ENCODE assay signal across 8 cellular contexts in genomic region chr12:30822385-30823139, GRCh38.
A peak's percentile ranks its signal among the peaks of the same experiment; 100 is the strongest.
DNase-seq lines count a peak whose midpoint lies in the region; ATAC-seq and TF ChIP-seq lines count a peak whose summit lies in the region.

No MANE protein-coding gene starts in this region.

- CTCF ChIA-PET in IMR-90 (lab: Yijun Ruan, JAX), result interaction anchor here (0.6 kb wide), 1 partner anchor 223 kb away, joined by 3 read pairs; no protein-coding TSS in a partner anchor

- peaks cover 5% of the 10 kb centered on the region for H3K4me1 ChIP-seq in ACC112 (ENCODE audit: control insufficient read depth, insufficient read depth, low read length, unreplicated experiment)
- H3K4me1 ChIP-seq in IMR-90 (ENCODE audit: control insufficient read depth, insufficient read depth, low read length), result peaks cover 3% of the 10 kb centered on the region; the same call in 1 of the 2 replicates
- peaks cover 11 to 18% (median 17%) of the 10 kb centered on the region in 4 donors for H3K4me1 ChIP-seq in esophagus muscularis mucosa
- H3K4me1 ChIP-seq in mononuclear cell (ENCODE audit: insufficient read depth, low read length), result peaks cover 18% of the 10 kb centered on the region

- dilution Hi-C loops in IMR-90 (cut with HindIII; ENCODE audit: low sequenced_read_pairs, unreplicated experiment), result no loop called here

- no peak overlapping the region for H2BK15ac ChIP-seq in IMR-90 (ENCODE audit: low read depth, low read length)

- H2BK5ac ChIP-seq in IMR-90 (ENCODE audit: low read depth, low read length, poor library complexity, severe bottlenecking), result no peak overlapping the region

- TF ChIP-seq RAD21 in IMR-90 (IDR thresholded peaks at IDR 0.05; ENCODE audit: low read length), result no peak

- 0 out of 2 replicates have a peak overlapping the region, but pooled peaks have one; percentile 9 for H3K9ac ChIP-seq in IMR-90 (ENCODE audit: low read depth, low read length)

- no peak overlapping the region; the same call in 1 of the 2 replicates for H4K5ac ChIP-seq in IMR-90 (ENCODE audit: low read depth, low read length)

- peaks cover 3% of the 10 kb centered on the region; the same call in 1 of the 2 replicates for H3K9me1 ChIP-seq in IMR-90 (ENCODE audit: insufficient read depth, low read length)

- H4K8ac ChIP-seq in IMR-90 (ENCODE audit: low read depth in 2 of 2, low read length in 2 of 2), result peak overlapping the region in 1 of 2 experiments; percentile 28; a peak in 1 of 4 replicates

- H3K9me3 ChIP-seq in IMR-90 (ENCODE audit: control insufficient read depth, insufficient read depth, low read length) (no peaks in the 10 kb centered on the region), esophagus muscularis mucosa (no peaks in the 10 kb centered on the region), mononuclear cell (ENCODE audit: low read depth, low read length) (no peaks in the 10 kb centered on the region)

- in situ Hi-C loops in IMR-90 (cut with MboI; ENCODE audit: low sequenced_read_pairs), result loop anchor here (25.0 kb wide), 2 partner anchors 510 to 1310 kb away; no protein-coding TSS in a partner anchor

- intact Hi-C loops in IMR-90 (cut with micrococcal nuclease) (loop anchor here (1.0 kb wide), 1 partner anchor 26 kb away; no protein-coding TSS in a partner anchor), esophagus muscularis mucosa (cut with DNase I) (no loop called here)

- WGBS in IMR-90 (ENCODE audit: extremely low coverage in 2 of 2, insufficient read length in 1 of 2), 2 experiments, result 2% methylated on average over 10 of the region's 47 CpGs; no CpG with 5 or more reads in 1 of the 2 experiments
- WGBS in esophagus muscularis mucosa, result 7% methylated on average over 42 of the region's 47 CpGs

- no peak overlapping the region for H3K14ac ChIP-seq in IMR-90 (replicated peaks; ENCODE audit: low read depth, low read length)

- peak overlapping the region; percentile 83 for H2AFZ ChIP-seq in ACC112 (ENCODE audit: low read length, unreplicated experiment)
- H2AFZ ChIP-seq in IMR-90 (replicated peaks; ENCODE audit: low read length, poor library complexity), result peak overlapping the region; percentile 88

- H3K27me3 ChIP-seq in ACC112 (ENCODE audit: insufficient read depth, low read length) (0 out of 2 replicates have a peak, but pooled peaks cover 3% of the 10 kb centered on the region), IMR-90 (ENCODE audit: control insufficient read depth, insufficient read depth, low read length) (peaks cover 21% of the 10 kb centered on the region), esophagus muscularis mucosa (peaks cover 0 to 25% (median 0%) of the 10 kb centered on the region in 4 donors), mononuclear cell (ENCODE audit: insufficient read depth, low read length) (peaks cover 33% of the 10 kb centered on the region)

- no peaks in the 10 kb centered on the region for H3K79me2 ChIP-seq in ACC112 (ENCODE audit: control insufficient read depth, insufficient read depth, low read length, unreplicated experiment)

- no peaks in the 10 kb centered on the region for H3K79me1 ChIP-seq in IMR-90 (ENCODE audit: low read depth in 1 of 2, low read length in 2 of 2)

- peak overlapping the region; percentile 73 for H3K4me3 ChIP-seq in ACC112 (ENCODE audit: low read depth, low read length)
- peak overlapping the region; percentile 27 for H3K4me3 ChIP-seq in IMR-90 (ENCODE audit: insufficient read depth, low read depth, low read length)
- H3K4me3 ChIP-seq in esophagus muscularis mucosa, result peak overlapping the region; percentile 49 to 65 (median 54)
- H3K4me3 ChIP-seq in mononuclear cell (ENCODE audit: low read length), result peak overlapping the region; percentile 28

- H2AK5ac ChIP-seq in IMR-90 (ENCODE audit: low read depth, low read length), result no peak overlapping the region

- BruUV-seq in IMR-90 (replicated peaks; lab: Mats Ljungman, UMichigan), result no TSS peak

- peak; percentile 10 for DNase-seq in IMR-90
- DNase-seq in activated T-cell treated with anti-CD3 and anti-CD28 coated beads, Interleukin-2, amount 50 U/mL, for 48 hours, result peak; percentile 50 to 63
- DNase-seq in esophagus muscularis mucosa (ENCODE audit: extremely low spot score), result no peak
- DNase-seq in superior temporal gyrus (ENCODE audit: extremely low spot score), result peak; percentile 64
- no peak for DNase-seq in RKO (ENCODE audit: low spot score)

- no peak overlapping the region for H3K4ac ChIP-seq in IMR-90 (ENCODE audit: low read depth, low read length)

- TF ChIP-seq CTCF in IMR-90 (conservative IDR thresholded peaks at IDR 0.05; ENCODE audit: low read depth, low read length), result no peak
- no peak for TF ChIP-seq CTCF in esophagus muscularis mucosa (IDR thresholded peaks at IDR 0.05)

- H3K36me3 ChIP-seq in ACC112 (ENCODE audit: insufficient read depth, low read length) (no peaks in the 10 kb centered on the region), IMR-90 (ENCODE audit: control insufficient read depth, insufficient read depth, low read length) (no peaks in the 10 kb centered on the region), esophagus muscularis mucosa (no peaks in the 10 kb centered on the region)

- H3K23ac ChIP-seq in IMR-90 (ENCODE audit: low read depth, low read length), result 0 out of 2 replicates have a peak overlapping the region, but pooled peaks have one; percentile 43

- H4K91ac ChIP-seq in IMR-90 (ENCODE audit: insufficient read depth, low read depth, low read length), result no peak overlapping the region

- H2BK20ac ChIP-seq in IMR-90 (ENCODE audit: low read depth, low read length), result no peak overlapping the region

- no peak for TF ChIP-seq POLR2A in IMR-90 (IDR thresholded peaks at IDR 0.05; ENCODE audit: low read depth, low read length)
- TF ChIP-seq POLR2A in esophagus muscularis mucosa (IDR thresholded peaks at IDR 0.05; ENCODE audit: low read depth), result no peak

- no peak for TF ChIP-seq EP300 in esophagus muscularis mucosa (IDR thresholded peaks at IDR 0.05)

- no peak overlapping the region for H3K18ac ChIP-seq in IMR-90 (ENCODE audit: low read depth, low read length)

- H2AK9ac ChIP-seq in IMR-90 (replicated peaks; ENCODE audit: low read depth, low read length, poor library complexity), result no peak overlapping the region

- peak; percentile 69 for ATAC-seq in GM18909 (IDR thresholded peaks at IDR 0.05; ENCODE audit: poor library complexity, unreplicated experiment)
- ATAC-seq in IMR-90 (ENCODE audit: low read depth), result peak; percentile 83

- no peaks in the 10 kb centered on the region for H4K20me1 ChIP-seq in IMR-90 (ENCODE audit: insufficient read depth, low read length)

- H3K4me2 ChIP-seq in IMR-90 (ENCODE audit: low read depth, low read length), result peak overlapping the region; percentile 86

- 0 out of 2 replicates have a peak overlapping the region, but pooled peaks have one; percentile 12 for H3K56ac ChIP-seq in IMR-90 (ENCODE audit: extremely low read depth, insufficient read depth, low read length)

- H2BK120ac ChIP-seq in IMR-90 (ENCODE audit: low read depth, low read length), result peak overlapping the region; percentile 30

- POLR2A ChIA-PET in IMR-90 (lab: Charles Lee; ENCODE audit: unreplicated experiment), result interaction anchor here (0.6 kb wide), 1 partner anchor 183 kb away, joined by 26 read pairs; no protein-coding TSS in a partner anchor

- H3K27ac ChIP-seq in ACC112 (ENCODE audit: low read depth, low read length), result peak overlapping the region; percentile 4
- no peak overlapping the region for H3K27ac ChIP-seq in IMR-90 (ENCODE audit: insufficient read depth, low read length)
- H3K27ac ChIP-seq in esophagus muscularis mucosa (replicated peaks in 1 of 4), result peak overlapping the region; percentile 62 to 72 (median 66)

TF ChIP-seq in IMR-90, 13 proteins besides CTCF, POLR2A, EP300 and RAD21:
- TF ChIP-seq, protein P1, sequence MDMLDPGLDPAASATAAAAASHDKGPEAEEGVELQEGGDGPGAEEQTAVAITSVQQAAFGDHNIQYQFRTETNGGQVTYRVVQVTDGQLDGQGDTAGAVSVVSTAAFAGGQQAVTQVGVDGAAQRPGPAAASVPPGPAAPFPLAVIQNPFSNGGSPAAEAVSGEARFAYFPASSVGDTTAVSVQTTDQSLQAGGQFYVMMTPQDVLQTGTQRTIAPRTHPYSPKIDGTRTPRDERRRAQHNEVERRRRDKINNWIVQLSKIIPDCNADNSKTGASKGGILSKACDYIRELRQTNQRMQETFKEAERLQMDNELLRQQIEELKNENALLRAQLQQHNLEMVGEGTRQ (IDR thresholded peaks at IDR 0.05; ENCODE audit: low read depth, low read length), result no peak
- no peak for TF ChIP-seq NFE2L2 (IDR thresholded peaks at IDR 0.05; ENCODE audit: low read depth, low read length)
- TF ChIP-seq, protein P2, sequence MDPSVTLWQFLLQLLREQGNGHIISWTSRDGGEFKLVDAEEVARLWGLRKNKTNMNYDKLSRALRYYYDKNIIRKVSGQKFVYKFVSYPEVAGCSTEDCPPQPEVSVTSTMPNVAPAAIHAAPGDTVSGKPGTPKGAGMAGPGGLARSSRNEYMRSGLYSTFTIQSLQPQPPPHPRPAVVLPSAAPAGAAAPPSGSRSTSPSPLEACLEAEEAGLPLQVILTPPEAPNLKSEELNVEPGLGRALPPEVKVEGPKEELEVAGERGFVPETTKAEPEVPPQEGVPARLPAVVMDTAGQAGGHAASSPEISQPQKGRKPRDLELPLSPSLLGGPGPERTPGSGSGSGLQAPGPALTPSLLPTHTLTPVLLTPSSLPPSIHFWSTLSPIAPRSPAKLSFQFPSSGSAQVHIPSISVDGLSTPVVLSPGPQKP (IDR thresholded peaks at IDR 0.05; ENCODE audit: borderline replicate concordance, low read depth, low read length), result no peak
- TF ChIP-seq FOS (IDR thresholded peaks at IDR 0.05; ENCODE audit: low read depth, low read length), result no peak
- TF ChIP-seq SMC3 (IDR thresholded peaks at IDR 0.05; ENCODE audit: low read depth, low read length), result no peak
- no peak for TF ChIP-seq MAZ (IDR thresholded peaks at IDR 0.05; ENCODE audit: borderline replicate concordance, low read depth, low read length)
- no peak for TF ChIP-seq RFX5 (IDR thresholded peaks at IDR 0.05; ENCODE audit: low read depth, low read length)
- no peak for TF ChIP-seq CEBPB (IDR thresholded peaks at IDR 0.05; ENCODE audit: low read depth, low read length)
- no peak for TF ChIP-seq RCOR1 (IDR thresholded peaks at IDR 0.05; ENCODE audit: insufficient replicate concordance, low read length)
- TF ChIP-seq CHD1 (IDR thresholded peaks at IDR 0.05; ENCODE audit: low read depth, low read length), result no peak

Comparison
In these comparisons a context has a peak if more than half of its experiments do, and no peak if none do; other contexts are left out.
1. DNase-seq: peak in IMR-90 (single experiment), activated T-cell treated with anti-CD3 and anti-CD28 coated beads, Interleukin-2, amount 50 U/mL, for 48 hours (2 of 2) and superior temporal gyrus (single experiment); none in esophagus muscularis mucosa (single experiment) and RKO (single experiment).
2. Peak in every context shown above with its lines, with median percentiles within 50 percentile points of each other: H3K4me3 ChIP-seq.